In the genomic region with DNA sequence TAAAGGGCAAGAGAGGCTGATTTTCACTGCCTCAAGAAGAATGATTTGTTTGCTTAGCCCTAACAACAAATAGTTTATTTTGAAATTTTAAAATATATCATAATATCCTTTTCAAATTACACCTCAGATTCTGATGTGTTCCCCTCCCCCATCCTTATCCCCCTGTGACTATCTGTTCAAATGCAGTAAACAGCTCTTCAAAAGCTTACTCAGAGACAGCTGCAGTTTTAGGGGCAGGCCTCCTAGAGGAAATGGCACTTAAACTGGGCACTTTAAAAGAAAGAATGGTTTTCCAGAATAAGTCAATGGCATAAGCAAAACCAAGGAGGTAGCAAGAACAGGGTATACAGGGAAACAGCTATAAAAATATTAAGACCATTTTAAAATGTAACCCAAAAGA, we compare ENCODE assay signal across 1 cellular context.
TF ChIP-seq lines count a peak whose summit lies in the region.

No MANE protein-coding gene starts in this region.

TF ChIP-seq in WTC11, 78 proteins besides CTCF, POLR2A, EP300 and RAD21 (continued from another document):
- TF ChIP-seq, protein P1, sequence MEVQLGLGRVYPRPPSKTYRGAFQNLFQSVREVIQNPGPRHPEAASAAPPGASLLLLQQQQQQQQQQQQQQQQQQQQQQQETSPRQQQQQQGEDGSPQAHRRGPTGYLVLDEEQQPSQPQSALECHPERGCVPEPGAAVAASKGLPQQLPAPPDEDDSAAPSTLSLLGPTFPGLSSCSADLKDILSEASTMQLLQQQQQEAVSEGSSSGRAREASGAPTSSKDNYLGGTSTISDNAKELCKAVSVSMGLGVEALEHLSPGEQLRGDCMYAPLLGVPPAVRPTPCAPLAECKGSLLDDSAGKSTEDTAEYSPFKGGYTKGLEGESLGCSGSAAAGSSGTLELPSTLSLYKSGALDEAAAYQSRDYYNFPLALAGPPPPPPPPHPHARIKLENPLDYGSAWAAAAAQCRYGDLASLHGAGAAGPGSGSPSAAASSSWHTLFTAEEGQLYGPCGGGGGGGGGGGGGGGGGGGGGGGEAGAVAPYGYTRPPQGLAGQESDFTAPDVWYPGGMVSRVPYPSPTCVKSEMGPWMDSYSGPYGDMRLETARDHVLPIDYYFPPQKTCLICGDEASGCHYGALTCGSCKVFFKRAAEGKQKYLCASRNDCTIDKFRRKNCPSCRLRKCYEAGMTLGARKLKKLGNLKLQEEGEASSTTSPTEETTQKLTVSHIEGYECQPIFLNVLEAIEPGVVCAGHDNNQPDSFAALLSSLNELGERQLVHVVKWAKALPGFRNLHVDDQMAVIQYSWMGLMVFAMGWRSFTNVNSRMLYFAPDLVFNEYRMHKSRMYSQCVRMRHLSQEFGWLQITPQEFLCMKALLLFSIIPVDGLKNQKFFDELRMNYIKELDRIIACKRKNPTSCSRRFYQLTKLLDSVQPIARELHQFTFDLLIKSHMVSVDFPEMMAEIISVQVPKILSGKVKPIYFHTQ (CRISPR knock-in tag; IDR thresholded peaks at IDR 0.05), result no peak
- TF ChIP-seq, protein P2, sequence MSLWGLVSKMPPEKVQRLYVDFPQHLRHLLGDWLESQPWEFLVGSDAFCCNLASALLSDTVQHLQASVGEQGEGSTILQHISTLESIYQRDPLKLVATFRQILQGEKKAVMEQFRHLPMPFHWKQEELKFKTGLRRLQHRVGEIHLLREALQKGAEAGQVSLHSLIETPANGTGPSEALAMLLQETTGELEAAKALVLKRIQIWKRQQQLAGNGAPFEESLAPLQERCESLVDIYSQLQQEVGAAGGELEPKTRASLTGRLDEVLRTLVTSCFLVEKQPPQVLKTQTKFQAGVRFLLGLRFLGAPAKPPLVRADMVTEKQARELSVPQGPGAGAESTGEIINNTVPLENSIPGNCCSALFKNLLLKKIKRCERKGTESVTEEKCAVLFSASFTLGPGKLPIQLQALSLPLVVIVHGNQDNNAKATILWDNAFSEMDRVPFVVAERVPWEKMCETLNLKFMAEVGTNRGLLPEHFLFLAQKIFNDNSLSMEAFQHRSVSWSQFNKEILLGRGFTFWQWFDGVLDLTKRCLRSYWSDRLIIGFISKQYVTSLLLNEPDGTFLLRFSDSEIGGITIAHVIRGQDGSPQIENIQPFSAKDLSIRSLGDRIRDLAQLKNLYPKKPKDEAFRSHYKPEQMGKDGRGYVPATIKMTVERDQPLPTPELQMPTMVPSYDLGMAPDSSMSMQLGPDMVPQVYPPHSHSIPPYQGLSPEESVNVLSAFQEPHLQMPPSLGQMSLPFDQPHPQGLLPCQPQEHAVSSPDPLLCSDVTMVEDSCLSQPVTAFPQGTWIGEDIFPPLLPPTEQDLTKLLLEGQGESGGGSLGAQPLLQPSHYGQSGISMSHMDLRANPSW (CRISPR knock-in tag; conservative IDR thresholded peaks at IDR 0.05; ENCODE audit: low read depth), result no peak
- TF ChIP-seq NFYB (CRISPR knock-in tag; conservative IDR thresholded peaks at IDR 0.05; ENCODE audit: low read depth), result no peak
TF ChIP-seq in WTC11: peak in this region for 0.
